8 cellular contexts compared by ENCODE assay signal in the genomic region with DNA sequence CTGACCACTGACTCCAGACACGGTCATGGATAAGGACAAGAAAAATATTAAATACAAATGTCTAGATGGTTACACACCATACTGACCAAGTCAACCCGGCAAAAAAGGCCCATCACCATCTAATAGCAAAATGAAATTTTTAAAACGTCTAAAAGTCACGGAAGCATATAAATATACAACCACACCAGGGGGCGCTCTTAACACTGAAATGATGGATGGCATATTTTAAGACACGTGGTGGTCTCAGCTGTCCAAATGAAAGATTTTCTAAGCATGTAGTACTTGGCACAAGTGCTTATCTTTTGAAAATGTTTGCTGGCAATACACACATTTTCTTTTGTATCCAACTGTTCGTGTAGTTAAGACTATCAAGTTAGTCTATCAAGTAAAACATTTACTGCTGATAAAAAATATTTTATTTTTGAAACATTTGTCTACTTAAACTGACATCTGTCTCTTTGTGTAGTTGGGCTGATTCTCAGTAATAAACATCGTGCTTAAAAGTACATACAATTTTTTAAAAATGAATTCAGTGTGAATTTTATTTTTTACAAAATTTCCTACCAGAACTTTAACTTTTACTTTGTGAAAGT.
DNase-seq lines count a peak whose midpoint lies in the region; ATAC-seq, FAIRE-seq and TF ChIP-seq lines count a peak whose summit lies in the region.

No MANE protein-coding gene starts in this region.

- no peak for TF ChIP-seq EP300 in GM12878 (IDR thresholded peaks at IDR 0.05; ENCODE audit: borderline replicate concordance in 1 of 2, control insufficient read depth in 1 of 2, low read depth in 2 of 2, low read length in 2 of 2)

- CTCF ChIA-PET in GM12878 (lab: Yijun Ruan, JAX): interaction anchor here (0.6 to 2.4 kb wide), 27 partner anchors 8 to 824 kb away, joined by 3 to 13 read pairs (median 4); no protein-coding TSS in a partner anchor

- 0% methylated on average over 8 of the region's 8 CpGs for WGBS in GM12878 (ENCODE audit: insufficient coverage, insufficient replicate concordance, low lambda C conversion rate, missing lambda C conversion rate)

- TF ChIP-seq CTCF in GM12878 (IDR thresholded peaks at IDR 0.05 in 2 of 3, conservative IDR thresholded peaks at IDR 0.05 in 1 of 3; ENCODE audit: control insufficient read depth in 2 of 3, extremely low read depth in 1 of 3, insufficient read depth in 1 of 3, low read depth in 3 of 3, low read length in 3 of 3): peak; percentile 57 to 68 (median 66)

- peak; percentile 74 for TF ChIP-seq RAD21 in GM12878 (IDR thresholded peaks at IDR 0.05; ENCODE audit: insufficient read depth, low read depth, low read length)

- H3K36me3 ChIP-seq in CD4-positive, CD25-positive, alpha-beta regulatory T cell (ENCODE audit: control insufficient read depth, insufficient read depth, low read length): no peaks in the 10 kb centered on the region
- H3K36me3 ChIP-seq in SJCRH30 (no peaks in the 10 kb centered on the region), GM12878 (ENCODE audit: control insufficient read depth in 2 of 2, insufficient read depth in 2 of 2, low read length in 1 of 2) (no peaks in the 10 kb centered on the region)

- no peaks in the 10 kb centered on the region for H4K20me1 ChIP-seq in GM12878 (ENCODE audit: control insufficient read depth, insufficient read depth)

- FAIRE-seq in GM12878 (lab: Jason Lieb, UNC): no peak

- ATAC-seq in CD4-positive, CD25-positive, alpha-beta regulatory T cell (ENCODE audit: low read depth in 2 of 2): no peak
- ATAC-seq in GM18868 (IDR thresholded peaks at IDR 0.05; ENCODE audit: unreplicated experiment) (peak; percentile 76), GM12878 (peak; percentile 81)

- no peaks in the 10 kb centered on the region for H3K9me3 Mint-ChIP-seq in CD4-positive, CD25-positive, alpha-beta regulatory T cell

- in situ Hi-C loops in GM12878 (cut with MboI): no loop called here

- no peak overlapping the region for H3K4me3 Mint-ChIP-seq in CD4-positive, CD25-positive, alpha-beta regulatory T cell

- H3K27me3 ChIP-seq in CD4-positive, CD25-positive, alpha-beta regulatory T cell (ENCODE audit: control insufficient read depth, insufficient read depth, low read length): no peaks in the 10 kb centered on the region
- 0 out of 2 replicates have a peak, but pooled peaks cover 4% of the 10 kb centered on the region for H3K27me3 ChIP-seq in SJCRH30
- no peaks in the 10 kb centered on the region for H3K27me3 ChIP-seq in GM12878 (replicated peaks in 1 of 2; ENCODE audit: control insufficient read depth in 2 of 2, insufficient read depth in 2 of 2, low read length in 1 of 2)

- peak in 2 of 3 donors; percentile 9 to 64 for DNase-seq in CD4-positive, CD25-positive, alpha-beta regulatory T cell
- peak; percentile 66 for DNase-seq in Jurkat, Clone E6-1 (ENCODE audit: low read depth, low spot score)
- peak; percentile 50 to 77 for DNase-seq in SJCRH30
- DNase-seq in GM12878 (ENCODE audit: low read depth, low spot score): peak; percentile 4
- peak; percentile 73 for DNase-seq in left kidney (ENCODE audit: low read depth, low spot score)
- DNase-seq in stimulated activated CD8-positive, alpha-beta memory T cell treated with anti-CD3 and anti-CD28 coated beads, Interleukin-4, amount 100 ng/mL, for 24 hours (ENCODE audit: low read depth): peak; percentile 15
- DNase-seq in occipital lobe (lab: John Stamatoyannopoulos, UW): no peak

- RAD21 ChIA-PET in GM12878 (lab: Charles Lee; ENCODE audit: unreplicated experiment): interaction anchor here (1.1 to 2.6 kb wide), 6 partner anchors 12 to 548 kb away, joined by 3 to 19 read pairs (median 5); no protein-coding TSS in a partner anchor

- H3K27me3 Mint-ChIP-seq in CD4-positive, CD25-positive, alpha-beta regulatory T cell: peaks cover 11% of the 10 kb centered on the region

- H3K4me3 ChIP-seq in CD4-positive, CD25-positive, alpha-beta regulatory T cell (ENCODE audit: low read depth, low read length): no peak overlapping the region
- no peak overlapping the region for H3K4me3 ChIP-seq in Jurkat, Clone E6-1 (ENCODE audit: low read length)
- no peak overlapping the region for H3K4me3 ChIP-seq in SJCRH30
- H3K4me3 ChIP-seq in GM12878: no peak overlapping the region

- no peaks in the 10 kb centered on the region for H3K4me1 ChIP-seq in CD4-positive, CD25-positive, alpha-beta regulatory T cell (ENCODE audit: control insufficient read depth, insufficient read depth, low read length, poor library complexity, severe bottlenecking)
- H3K4me1 ChIP-seq in SJCRH30 (no peaks in the 10 kb centered on the region), GM12878 (ENCODE audit: control insufficient read depth, insufficient read depth, low read length) (no peaks in the 10 kb centered on the region)

- intact Hi-C loops in GM12878 (cut with micrococcal nuclease; ENCODE audit: unreplicated experiment): loop anchor here (1.0 to 2.0 kb wide), 3 partner anchors 188 to 538 kb away; no protein-coding TSS in a partner anchor

- no peaks in the 10 kb centered on the region for H3K79me2 ChIP-seq in GM12878 (ENCODE audit: control insufficient read depth, insufficient read depth, low read length)

- no peaks in the 10 kb centered on the region for H3K9me3 ChIP-seq in CD4-positive, CD25-positive, alpha-beta regulatory T cell (ENCODE audit: control insufficient read depth in 2 of 2, low read length in 2 of 2)
- no peaks in the 10 kb centered on the region for H3K9me3 ChIP-seq in SJCRH30 (replicated peaks)
- H3K9me3 ChIP-seq in GM12878 (replicated peaks; ENCODE audit: control insufficient read depth, insufficient read depth, low read length): no peaks in the 10 kb centered on the region

- TF ChIP-seq POLR2A in GM12878 (IDR thresholded peaks at IDR 0.05; ENCODE audit: low read depth, low read length): no peak

- no peak overlapping the region for H3K27ac ChIP-seq in CD4-positive, CD25-positive, alpha-beta regulatory T cell (ENCODE audit: insufficient read depth, low read length, poor library complexity, severe bottlenecking)
- H3K27ac ChIP-seq in SJCRH30: no peak overlapping the region
- no peak overlapping the region for H3K27ac ChIP-seq in GM12878 (ENCODE audit: control insufficient read depth, insufficient read depth)

- H3K36me3 Mint-ChIP-seq in CD4-positive, CD25-positive, alpha-beta regulatory T cell: no peaks in the 10 kb centered on the region

- no TSS peak for BruUV-seq in GM12878 (replicated peaks; lab: Mats Ljungman, UMichigan)

- H3K4me1 Mint-ChIP-seq in CD4-positive, CD25-positive, alpha-beta regulatory T cell: peaks cover 0 to under 1% (median 0%) of the 10 kb centered on the region in 4 donors

- no peak overlapping the region for H3K9ac ChIP-seq in GM12878 (ENCODE audit: control insufficient read depth, insufficient read depth, low read length)

- H2AFZ ChIP-seq in GM12878 (ENCODE audit: control insufficient read depth, low read depth, low read length): no peak overlapping the region

- SMC1A ChIA-PET in GM12878 (lab: Charles Lee; ENCODE audit: uncharacterized antibody, unreplicated experiment): interaction anchor here (0.8 to 3.4 kb wide), 14 partner anchors 8 to 277 kb away, joined by 3 to 29 read pairs (median 3); no protein-coding TSS in a partner anchor

- H3K27ac Mint-ChIP-seq in CD4-positive, CD25-positive, alpha-beta regulatory T cell: no peak overlapping the region

- POLR2A ChIA-PET in GM12878 (lab: Charles Lee): no interaction called here

- H3K4me2 ChIP-seq in GM12878 (ENCODE audit: control insufficient read depth, insufficient read depth): no peak overlapping the region

TF ChIP-seq in GM12878, 131 proteins besides CTCF, POLR2A, EP300 and RAD21 (continues in another document):
- no peak for TF ChIP-seq ZZZ3 (IDR thresholded peaks at IDR 0.05; ENCODE audit: control insufficient read depth, insufficient read length, low read depth)
- TF ChIP-seq SIX5 (IDR thresholded peaks at IDR 0.05; ENCODE audit: low read depth, low read length, severe bottlenecking): no peak
- TF ChIP-seq, protein P1, sequence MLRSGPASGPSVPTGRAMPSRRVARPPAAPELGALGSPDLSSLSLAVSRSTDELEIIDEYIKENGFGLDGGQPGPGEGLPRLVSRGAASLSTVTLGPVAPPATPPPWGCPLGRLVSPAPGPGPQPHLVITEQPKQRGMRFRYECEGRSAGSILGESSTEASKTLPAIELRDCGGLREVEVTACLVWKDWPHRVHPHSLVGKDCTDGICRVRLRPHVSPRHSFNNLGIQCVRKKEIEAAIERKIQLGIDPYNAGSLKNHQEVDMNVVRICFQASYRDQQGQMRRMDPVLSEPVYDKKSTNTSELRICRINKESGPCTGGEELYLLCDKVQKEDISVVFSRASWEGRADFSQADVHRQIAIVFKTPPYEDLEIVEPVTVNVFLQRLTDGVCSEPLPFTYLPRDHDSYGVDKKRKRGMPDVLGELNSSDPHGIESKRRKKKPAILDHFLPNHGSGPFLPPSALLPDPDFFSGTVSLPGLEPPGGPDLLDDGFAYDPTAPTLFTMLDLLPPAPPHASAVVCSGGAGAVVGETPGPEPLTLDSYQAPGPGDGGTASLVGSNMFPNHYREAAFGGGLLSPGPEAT (IDR thresholded peaks at IDR 0.05; ENCODE audit: low read depth): no peak
- TF ChIP-seq, protein P2, sequence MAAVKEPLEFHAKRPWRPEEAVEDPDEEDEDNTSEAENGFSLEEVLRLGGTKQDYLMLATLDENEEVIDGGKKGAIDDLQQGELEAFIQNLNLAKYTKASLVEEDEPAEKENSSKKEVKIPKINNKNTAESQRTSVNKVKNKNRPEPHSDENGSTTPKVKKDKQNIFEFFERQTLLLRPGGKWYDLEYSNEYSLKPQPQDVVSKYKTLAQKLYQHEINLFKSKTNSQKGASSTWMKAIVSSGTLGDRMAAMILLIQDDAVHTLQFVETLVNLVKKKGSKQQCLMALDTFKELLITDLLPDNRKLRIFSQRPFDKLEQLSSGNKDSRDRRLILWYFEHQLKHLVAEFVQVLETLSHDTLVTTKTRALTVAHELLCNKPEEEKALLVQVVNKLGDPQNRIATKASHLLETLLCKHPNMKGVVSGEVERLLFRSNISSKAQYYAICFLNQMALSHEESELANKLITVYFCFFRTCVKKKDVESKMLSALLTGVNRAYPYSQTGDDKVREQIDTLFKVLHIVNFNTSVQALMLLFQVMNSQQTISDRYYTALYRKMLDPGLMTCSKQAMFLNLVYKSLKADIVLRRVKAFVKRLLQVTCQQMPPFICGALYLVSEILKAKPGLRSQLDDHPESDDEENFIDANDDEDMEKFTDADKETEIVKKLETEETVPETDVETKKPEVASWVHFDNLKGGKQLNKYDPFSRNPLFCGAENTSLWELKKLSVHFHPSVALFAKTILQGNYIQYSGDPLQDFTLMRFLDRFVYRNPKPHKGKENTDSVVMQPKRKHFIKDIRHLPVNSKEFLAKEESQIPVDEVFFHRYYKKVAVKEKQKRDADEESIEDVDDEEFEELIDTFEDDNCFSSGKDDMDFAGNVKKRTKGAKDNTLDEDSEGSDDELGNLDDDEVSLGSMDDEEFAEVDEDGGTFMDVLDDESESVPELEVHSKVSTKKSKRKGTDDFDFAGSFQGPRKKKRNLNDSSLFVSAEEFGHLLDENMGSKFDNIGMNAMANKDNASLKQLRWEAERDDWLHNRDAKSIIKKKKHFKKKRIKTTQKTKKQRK (IDR thresholded peaks at IDR 0.05; ENCODE audit: low read depth, low read length): no peak
- no peak for TF ChIP-seq MXI1 (IDR thresholded peaks at IDR 0.05; ENCODE audit: low read depth, low read length)
- TF ChIP-seq RUNX3 (IDR thresholded peaks at IDR 0.05; ENCODE audit: low read length): no peak

Comparison
In these comparisons a context has a peak if more than half of its experiments do, and no peak if none do; other contexts are left out.
1. ATAC-seq: peak in GM18868 (single experiment) and GM12878 (single experiment); none in CD4-positive, CD25-positive, alpha-beta regulatory T cell (0 of 2).